In the genomic region with DNA sequence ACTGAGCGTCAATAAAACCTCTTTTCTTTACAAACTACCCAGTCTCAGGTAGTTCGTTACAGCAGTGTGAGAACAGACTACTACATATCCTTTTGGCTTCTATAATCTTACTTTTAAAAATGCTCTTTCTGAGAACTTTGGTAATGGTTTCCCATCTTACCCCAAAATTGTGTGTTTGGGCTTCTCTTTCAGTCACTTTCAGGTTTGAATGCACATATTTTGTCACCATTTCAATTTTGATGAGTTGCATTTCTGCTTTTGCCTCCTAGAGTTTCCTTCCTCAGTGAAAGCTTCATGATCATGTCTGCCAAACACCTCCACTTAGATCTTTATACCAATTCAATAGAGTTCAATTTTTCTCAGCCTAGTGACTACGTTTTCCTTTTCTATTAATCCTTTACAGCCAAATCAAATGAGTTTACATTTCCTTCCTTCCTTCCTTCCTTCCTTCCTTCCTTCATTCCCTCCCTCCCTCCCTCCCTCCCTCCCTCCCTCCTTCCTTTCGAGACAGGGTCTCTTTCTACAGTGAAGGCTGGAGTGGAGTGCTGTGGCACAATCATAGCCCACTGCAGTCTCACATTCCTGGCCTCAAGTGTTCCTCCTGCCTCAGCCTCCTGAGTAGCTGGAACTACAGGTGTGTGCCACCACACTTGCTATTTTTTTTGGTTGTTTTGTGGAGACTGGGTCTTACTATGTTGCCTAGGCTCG, we compare ENCODE assay signal across 1 cellular context.
A peak's percentile ranks its signal among the peaks of the same experiment; 100 is the strongest.
TF ChIP-seq lines count a peak whose summit lies in the region.

No MANE protein-coding gene starts in this region.

TF ChIP-seq in GM12878, 131 proteins besides CTCF, POLR2A, EP300 and RAD21 (continued from another document and continues in another):
- TF ChIP-seq RUNX3 (IDR thresholded peaks at IDR 0.05; ENCODE audit: low read length) = peak; percentile 73
- no peak for TF ChIP-seq HDAC6 (IDR thresholded peaks at IDR 0.05; ENCODE audit: unreplicated experiment)
- TF ChIP-seq IKZF1 (conservative IDR thresholded peaks at IDR 0.05) = peak; percentile 16; the same call in 1 of the 2 replicates
- TF ChIP-seq, protein P1, sequence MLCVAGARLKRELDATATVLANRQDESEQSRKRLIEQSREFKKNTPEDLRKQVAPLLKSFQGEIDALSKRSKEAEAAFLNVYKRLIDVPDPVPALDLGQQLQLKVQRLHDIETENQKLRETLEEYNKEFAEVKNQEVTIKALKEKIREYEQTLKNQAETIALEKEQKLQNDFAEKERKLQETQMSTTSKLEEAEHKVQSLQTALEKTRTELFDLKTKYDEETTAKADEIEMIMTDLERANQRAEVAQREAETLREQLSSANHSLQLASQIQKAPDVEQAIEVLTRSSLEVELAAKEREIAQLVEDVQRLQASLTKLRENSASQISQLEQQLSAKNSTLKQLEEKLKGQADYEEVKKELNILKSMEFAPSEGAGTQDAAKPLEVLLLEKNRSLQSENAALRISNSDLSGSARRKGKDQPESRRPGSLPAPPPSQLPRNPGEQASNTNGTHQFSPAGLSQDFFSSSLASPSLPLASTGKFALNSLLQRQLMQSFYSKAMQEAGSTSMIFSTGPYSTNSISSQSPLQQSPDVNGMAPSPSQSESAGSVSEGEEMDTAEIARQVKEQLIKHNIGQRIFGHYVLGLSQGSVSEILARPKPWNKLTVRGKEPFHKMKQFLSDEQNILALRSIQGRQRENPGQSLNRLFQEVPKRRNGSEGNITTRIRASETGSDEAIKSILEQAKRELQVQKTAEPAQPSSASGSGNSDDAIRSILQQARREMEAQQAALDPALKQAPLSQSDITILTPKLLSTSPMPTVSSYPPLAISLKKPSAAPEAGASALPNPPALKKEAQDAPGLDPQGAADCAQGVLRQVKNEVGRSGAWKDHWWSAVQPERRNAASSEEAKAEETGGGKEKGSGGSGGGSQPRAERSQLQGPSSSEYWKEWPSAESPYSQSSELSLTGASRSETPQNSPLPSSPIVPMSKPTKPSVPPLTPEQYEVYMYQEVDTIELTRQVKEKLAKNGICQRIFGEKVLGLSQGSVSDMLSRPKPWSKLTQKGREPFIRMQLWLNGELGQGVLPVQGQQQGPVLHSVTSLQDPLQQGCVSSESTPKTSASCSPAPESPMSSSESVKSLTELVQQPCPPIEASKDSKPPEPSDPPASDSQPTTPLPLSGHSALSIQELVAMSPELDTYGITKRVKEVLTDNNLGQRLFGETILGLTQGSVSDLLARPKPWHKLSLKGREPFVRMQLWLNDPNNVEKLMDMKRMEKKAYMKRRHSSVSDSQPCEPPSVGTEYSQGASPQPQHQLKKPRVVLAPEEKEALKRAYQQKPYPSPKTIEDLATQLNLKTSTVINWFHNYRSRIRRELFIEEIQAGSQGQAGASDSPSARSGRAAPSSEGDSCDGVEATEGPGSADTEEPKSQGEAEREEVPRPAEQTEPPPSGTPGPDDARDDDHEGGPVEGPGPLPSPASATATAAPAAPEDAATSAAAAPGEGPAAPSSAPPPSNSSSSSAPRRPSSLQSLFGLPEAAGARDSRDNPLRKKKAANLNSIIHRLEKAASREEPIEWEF (IDR thresholded peaks at IDR 0.05; ENCODE audit: insufficient replicate concordance, low read depth, low read length) = peak; percentile 44
- TF ChIP-seq, protein P2, sequence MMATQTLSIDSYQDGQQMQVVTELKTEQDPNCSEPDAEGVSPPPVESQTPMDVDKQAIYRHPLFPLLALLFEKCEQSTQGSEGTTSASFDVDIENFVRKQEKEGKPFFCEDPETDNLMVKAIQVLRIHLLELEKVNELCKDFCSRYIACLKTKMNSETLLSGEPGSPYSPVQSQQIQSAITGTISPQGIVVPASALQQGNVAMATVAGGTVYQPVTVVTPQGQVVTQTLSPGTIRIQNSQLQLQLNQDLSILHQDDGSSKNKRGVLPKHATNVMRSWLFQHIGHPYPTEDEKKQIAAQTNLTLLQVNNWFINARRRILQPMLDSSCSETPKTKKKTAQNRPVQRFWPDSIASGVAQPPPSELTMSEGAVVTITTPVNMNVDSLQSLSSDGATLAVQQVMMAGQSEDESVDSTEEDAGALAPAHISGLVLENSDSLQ (IDR thresholded peaks at IDR 0.05) = no peak
- no peak for TF ChIP-seq SRF (IDR thresholded peaks at IDR 0.05; ENCODE audit: low read depth in 2 of 2, low read length in 2 of 2)
- TF ChIP-seq, protein P3, sequence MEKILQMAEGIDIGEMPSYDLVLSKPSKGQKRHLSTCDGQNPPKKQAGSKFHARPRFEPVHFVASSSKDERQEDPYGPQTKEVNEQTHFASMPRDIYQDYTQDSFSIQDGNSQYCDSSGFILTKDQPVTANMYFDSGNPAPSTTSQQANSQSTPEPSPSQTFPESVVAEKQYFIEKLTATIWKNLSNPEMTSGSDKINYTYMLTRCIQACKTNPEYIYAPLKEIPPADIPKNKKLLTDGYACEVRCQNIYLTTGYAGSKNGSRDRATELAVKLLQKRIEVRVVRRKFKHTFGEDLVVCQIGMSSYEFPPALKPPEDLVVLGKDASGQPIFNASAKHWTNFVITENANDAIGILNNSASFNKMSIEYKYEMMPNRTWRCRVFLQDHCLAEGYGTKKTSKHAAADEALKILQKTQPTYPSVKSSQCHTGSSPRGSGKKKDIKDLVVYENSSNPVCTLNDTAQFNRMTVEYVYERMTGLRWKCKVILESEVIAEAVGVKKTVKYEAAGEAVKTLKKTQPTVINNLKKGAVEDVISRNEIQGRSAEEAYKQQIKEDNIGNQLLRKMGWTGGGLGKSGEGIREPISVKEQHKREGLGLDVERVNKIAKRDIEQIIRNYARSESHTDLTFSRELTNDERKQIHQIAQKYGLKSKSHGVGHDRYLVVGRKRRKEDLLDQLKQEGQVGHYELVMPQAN (conservative IDR thresholded peaks at IDR 0.05) = no peak
- no peak for TF ChIP-seq KDM1A (IDR thresholded peaks at IDR 0.05; ENCODE audit: borderline replicate concordance)
- peak; percentile 71 for TF ChIP-seq NFIC (IDR thresholded peaks at IDR 0.05; ENCODE audit: low read depth, low read length)
- TF ChIP-seq SPI1 (IDR thresholded peaks at IDR 0.05; ENCODE audit: borderline replicate concordance, insufficient read depth, low read depth, low read length) = peak; percentile 72; the same call in 1 of the 2 replicates
- TF ChIP-seq TBL1XR1 (IDR thresholded peaks at IDR 0.05; ENCODE audit: low read depth, low read length) = no peak
- no peak for TF ChIP-seq BMI1 (IDR thresholded peaks at IDR 0.05; ENCODE audit: borderline replicate concordance)
- TF ChIP-seq TCF3 (IDR thresholded peaks at IDR 0.05; ENCODE audit: borderline replicate concordance, insufficient read depth, low read depth, low read length) = no peak
- TF ChIP-seq SMAD5 (IDR thresholded peaks at IDR 0.05; ENCODE audit: low read depth) = no peak
- no peak for TF ChIP-seq PAX8 (IDR thresholded peaks at IDR 0.05)
- peak; percentile 65 for TF ChIP-seq MTA2 (IDR thresholded peaks at IDR 0.05; ENCODE audit: low read depth)
- no peak for TF ChIP-seq RCOR1 (conservative IDR thresholded peaks at IDR 0.05; ENCODE audit: low read depth, low read length)
- TF ChIP-seq CREM (IDR thresholded peaks at IDR 0.05; ENCODE audit: low read depth) = peak; percentile 56; the same call in 1 of the 2 replicates
- TF ChIP-seq BCL11A (IDR thresholded peaks at IDR 0.05; ENCODE audit: low read depth, low read length) = no peak; the same call in 1 of the 2 replicates
- TF ChIP-seq, protein P4, sequence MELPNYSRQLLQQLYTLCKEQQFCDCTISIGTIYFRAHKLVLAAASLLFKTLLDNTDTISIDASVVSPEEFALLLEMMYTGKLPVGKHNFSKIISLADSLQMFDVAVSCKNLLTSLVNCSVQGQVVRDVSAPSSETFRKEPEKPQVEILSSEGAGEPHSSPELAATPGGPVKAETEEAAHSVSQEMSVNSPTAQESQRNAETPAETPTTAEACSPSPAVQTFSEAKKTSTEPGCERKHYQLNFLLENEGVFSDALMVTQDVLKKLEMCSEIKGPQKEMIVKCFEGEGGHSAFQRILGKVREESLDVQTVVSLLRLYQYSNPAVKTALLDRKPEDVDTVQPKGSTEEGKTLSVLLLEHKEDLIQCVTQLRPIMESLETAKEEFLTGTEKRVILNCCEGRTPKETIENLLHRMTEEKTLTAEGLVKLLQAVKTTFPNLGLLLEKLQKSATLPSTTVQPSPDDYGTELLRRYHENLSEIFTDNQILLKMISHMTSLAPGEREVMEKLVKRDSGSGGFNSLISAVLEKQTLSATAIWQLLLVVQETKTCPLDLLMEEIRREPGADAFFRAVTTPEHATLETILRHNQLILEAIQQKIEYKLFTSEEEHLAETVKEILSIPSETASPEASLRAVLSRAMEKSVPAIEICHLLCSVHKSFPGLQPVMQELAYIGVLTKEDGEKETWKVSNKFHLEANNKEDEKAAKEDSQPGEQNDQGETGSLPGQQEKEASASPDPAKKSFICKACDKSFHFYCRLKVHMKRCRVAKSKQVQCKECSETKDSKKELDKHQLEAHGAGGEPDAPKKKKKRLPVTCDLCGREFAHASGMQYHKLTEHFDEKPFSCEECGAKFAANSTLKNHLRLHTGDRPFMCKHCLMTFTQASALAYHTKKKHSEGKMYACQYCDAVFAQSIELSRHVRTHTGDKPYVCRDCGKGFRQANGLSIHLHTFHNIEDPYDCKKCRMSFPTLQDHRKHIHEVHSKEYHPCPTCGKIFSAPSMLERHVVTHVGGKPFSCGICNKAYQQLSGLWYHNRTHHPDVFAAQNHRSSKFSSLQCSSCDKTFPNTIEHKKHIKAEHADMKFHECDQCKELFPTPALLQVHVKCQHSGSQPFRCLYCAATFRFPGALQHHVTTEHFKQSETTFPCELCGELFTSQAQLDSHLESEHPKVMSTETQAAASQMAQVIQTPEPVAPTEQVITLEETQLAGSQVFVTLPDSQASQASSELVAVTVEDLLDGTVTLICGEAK (IDR thresholded peaks at IDR 0.05; ENCODE audit: borderline replicate concordance) = no peak
- TF ChIP-seq NFYA (IDR thresholded peaks at IDR 0.05; ENCODE audit: borderline replicate concordance, low read depth, low read length) = no peak
- no peak for TF ChIP-seq NR2F1 (conservative IDR thresholded peaks at IDR 0.05)
- TF ChIP-seq SMC3 (IDR thresholded peaks at IDR 0.05; ENCODE audit: borderline replicate concordance, low read length) = no peak
- TF ChIP-seq, protein P5, sequence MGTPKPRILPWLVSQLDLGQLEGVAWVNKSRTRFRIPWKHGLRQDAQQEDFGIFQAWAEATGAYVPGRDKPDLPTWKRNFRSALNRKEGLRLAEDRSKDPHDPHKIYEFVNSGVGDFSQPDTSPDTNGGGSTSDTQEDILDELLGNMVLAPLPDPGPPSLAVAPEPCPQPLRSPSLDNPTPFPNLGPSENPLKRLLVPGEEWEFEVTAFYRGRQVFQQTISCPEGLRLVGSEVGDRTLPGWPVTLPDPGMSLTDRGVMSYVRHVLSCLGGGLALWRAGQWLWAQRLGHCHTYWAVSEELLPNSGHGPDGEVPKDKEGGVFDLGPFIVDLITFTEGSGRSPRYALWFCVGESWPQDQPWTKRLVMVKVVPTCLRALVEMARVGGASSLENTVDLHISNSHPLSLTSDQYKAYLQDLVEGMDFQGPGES (IDR thresholded peaks at IDR 0.05) = no peak
- TF ChIP-seq, protein P6, sequence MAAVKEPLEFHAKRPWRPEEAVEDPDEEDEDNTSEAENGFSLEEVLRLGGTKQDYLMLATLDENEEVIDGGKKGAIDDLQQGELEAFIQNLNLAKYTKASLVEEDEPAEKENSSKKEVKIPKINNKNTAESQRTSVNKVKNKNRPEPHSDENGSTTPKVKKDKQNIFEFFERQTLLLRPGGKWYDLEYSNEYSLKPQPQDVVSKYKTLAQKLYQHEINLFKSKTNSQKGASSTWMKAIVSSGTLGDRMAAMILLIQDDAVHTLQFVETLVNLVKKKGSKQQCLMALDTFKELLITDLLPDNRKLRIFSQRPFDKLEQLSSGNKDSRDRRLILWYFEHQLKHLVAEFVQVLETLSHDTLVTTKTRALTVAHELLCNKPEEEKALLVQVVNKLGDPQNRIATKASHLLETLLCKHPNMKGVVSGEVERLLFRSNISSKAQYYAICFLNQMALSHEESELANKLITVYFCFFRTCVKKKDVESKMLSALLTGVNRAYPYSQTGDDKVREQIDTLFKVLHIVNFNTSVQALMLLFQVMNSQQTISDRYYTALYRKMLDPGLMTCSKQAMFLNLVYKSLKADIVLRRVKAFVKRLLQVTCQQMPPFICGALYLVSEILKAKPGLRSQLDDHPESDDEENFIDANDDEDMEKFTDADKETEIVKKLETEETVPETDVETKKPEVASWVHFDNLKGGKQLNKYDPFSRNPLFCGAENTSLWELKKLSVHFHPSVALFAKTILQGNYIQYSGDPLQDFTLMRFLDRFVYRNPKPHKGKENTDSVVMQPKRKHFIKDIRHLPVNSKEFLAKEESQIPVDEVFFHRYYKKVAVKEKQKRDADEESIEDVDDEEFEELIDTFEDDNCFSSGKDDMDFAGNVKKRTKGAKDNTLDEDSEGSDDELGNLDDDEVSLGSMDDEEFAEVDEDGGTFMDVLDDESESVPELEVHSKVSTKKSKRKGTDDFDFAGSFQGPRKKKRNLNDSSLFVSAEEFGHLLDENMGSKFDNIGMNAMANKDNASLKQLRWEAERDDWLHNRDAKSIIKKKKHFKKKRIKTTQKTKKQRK (IDR thresholded peaks at IDR 0.05; ENCODE audit: low read depth, low read length) = no peak
- TF ChIP-seq STAT3 (IDR thresholded peaks at IDR 0.05; ENCODE audit: low read depth, low read length) = 0 out of 2 replicates have a peak, but pooled peaks have one; percentile 23
- no peak for TF ChIP-seq KLF5 (IDR thresholded peaks at IDR 0.05; ENCODE audit: partially characterized antibody)
- TF ChIP-seq, protein P7, sequence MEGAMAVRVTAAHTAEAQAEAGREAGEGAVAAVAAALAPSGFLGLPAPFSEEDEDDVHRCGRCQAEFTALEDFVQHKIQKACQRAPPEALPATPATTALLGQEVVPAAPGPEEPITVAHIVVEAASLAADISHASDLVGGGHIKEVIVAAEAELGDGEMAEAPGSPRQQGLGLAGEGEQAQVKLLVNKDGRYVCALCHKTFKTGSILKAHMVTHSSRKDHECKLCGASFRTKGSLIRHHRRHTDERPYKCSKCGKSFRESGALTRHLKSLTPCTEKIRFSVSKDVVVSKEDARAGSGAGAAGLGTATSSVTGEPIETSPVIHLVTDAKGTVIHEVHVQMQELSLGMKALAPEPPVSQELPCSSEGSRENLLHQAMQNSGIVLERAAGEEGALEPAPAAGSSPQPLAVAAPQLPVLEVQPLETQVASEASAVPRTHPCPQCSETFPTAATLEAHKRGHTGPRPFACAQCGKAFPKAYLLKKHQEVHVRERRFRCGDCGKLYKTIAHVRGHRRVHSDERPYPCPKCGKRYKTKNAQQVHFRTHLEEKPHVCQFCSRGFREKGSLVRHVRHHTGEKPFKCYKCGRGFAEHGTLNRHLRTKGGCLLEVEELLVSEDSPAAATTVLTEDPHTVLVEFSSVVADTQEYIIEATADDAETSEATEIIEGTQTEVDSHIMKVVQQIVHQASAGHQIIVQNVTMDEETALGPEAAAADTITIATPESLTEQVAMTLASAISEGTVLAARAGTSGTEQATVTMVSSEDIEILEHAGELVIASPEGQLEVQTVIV (IDR thresholded peaks at IDR 0.05; ENCODE audit: borderline replicate concordance, partially characterized antibody) = no peak
- TF ChIP-seq SIX5 (IDR thresholded peaks at IDR 0.05; ENCODE audit: low read depth, low read length, severe bottlenecking) = no peak
- peak in 1 of 2 experiments; percentile 97; a peak in 2 of 4 replicates for TF ChIP-seq ETV6 (conservative IDR thresholded peaks at IDR 0.05 in 1 of 2, IDR thresholded peaks at IDR 0.05 in 1 of 2; ENCODE audit: borderline replicate concordance in 1 of 2, low read depth in 1 of 2)
- no peak for TF ChIP-seq NR2C1 (IDR thresholded peaks at IDR 0.05)
- TF ChIP-seq YBX1 (IDR thresholded peaks at IDR 0.05) = no peak
- no peak for TF ChIP-seq SREBF2 (IDR thresholded peaks at IDR 0.05; ENCODE audit: low read length)
